1 cellular context compared by ENCODE assay signal in genomic region chr18:32158108-32158624, GRCh38.
TF ChIP-seq lines count a peak whose summit lies in the region.

No MANE protein-coding gene starts in this region.

TF ChIP-seq in GM12878, 131 proteins besides CTCF, POLR2A, EP300 and RAD21 (continued from another document):
- TF ChIP-seq CREM (IDR thresholded peaks at IDR 0.05; ENCODE audit: low read depth) (peak; percentile 29; the same call in 1 of the 2 replicates), KDM1A (IDR thresholded peaks at IDR 0.05; ENCODE audit: borderline replicate concordance) (no peak), CBX5 (IDR thresholded peaks at IDR 0.05; ENCODE audit: low read depth) (no peak), FOS (IDR thresholded peaks at IDR 0.05; ENCODE audit: borderline replicate concordance, extremely low read depth, insufficient read length) (no peak)
TF ChIP-seq in GM12878: peak in this region for 5.
